Comparison of ENCODE assay signal across 28 cellular contexts in the genomic region with DNA sequence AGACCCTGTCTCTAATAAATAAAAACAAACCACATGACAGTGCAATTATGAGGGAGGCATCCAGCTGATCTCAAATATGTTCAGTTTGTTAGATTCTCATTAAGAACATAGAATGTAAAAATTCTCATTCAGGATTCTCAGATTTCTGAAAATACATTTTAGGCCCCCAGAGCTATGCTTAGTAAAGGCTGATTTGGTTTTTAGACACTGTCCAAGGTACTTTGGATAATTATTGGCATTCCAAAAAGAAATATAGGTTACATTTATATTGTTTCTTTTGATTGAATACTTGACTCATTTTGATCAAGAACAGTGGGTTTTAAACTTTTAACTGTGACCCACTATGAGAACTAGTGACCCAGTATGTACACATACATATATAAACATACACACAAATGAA.
"Had no signal": no experiment of that assay in that cellular context is flagged by ENCODE, and none has a peak within 500 bp of the region (broad histone marks: within the 10 kb centered on the region; RNA-seq: fewer than 3 reads in every experiment).

No MANE protein-coding gene starts in this region.

- H3K4me1 ChIP-seq: breast epithelium had no signal

- FAIRE-seq: astrocyte had no signal

- H3K36me3 ChIP-seq: adrenal gland, ascending aorta, brain microvascular endothelial cell, breast epithelium, cardiac muscle cell had no signal

- H3K4me3 ChIP-seq: adrenal gland, ascending aorta, body of pancreas, breast epithelium, cardiac muscle cell had no signal

- ATAC-seq: activated T-cell treated with anti-CD3 and anti-CD28 coated beads, Interleukin-2, amount 50 U/mL, for 4 hours; body of pancreas had no signal

- H3K9me3 ChIP-seq: adrenal gland, ascending aorta, body of pancreas, breast epithelium had no signal

- H3K27ac ChIP-seq: adrenal gland, ascending aorta, body of pancreas, brain microvascular endothelial cell, breast epithelium, cardiac muscle cell had no signal

- DNase-seq: activated effector memory CD4-positive, alpha-beta T cell treated with anti-CD3 and anti-CD28 coated beads, Interleukin-2, amount 50 U/mL, for 16 hours; activated effector memory CD4-positive, alpha-beta T cell treated with Interleukin-2 at 50 U/mL for 16 hours; activated gamma-delta T cell; activated gamma-delta T cell treated with Interleukin-2 at 50 U/mL for 16 hours; activated naive CD4-positive, alpha-beta T cell; activated naive CD4-positive, alpha-beta T cell treated with anti-CD3 and anti-CD28 coated beads for 36 hours; activated naive CD4-positive, alpha-beta T cell treated with anti-CD3 and anti-CD28 coated beads, Interleukin-2, amount 10 ng/mL, durations not matched to agents 7 days and 5 days; activated naive CD4-positive, alpha-beta T cell treated with anti-CD3 and anti-CD28 coated beads, Interleukin-2, amount 50 U/mL, for 16 hours; activated naive CD4-positive, alpha-beta T cell treated with Interleukin-2 at 50 U/mL for 16 hours; activated naive CD8-positive, alpha-beta T cell treated with anti-CD3 and anti-CD28 coated beads, Interleukin-2, amount 10 ng/mL, durations not matched to agents 7 days and 5 days; activated naive CD8-positive, alpha-beta T cell treated with anti-CD3 and anti-CD28 coated beads, Interleukin-2, amount 50 U/mL, for 24 hours; activated T-cell treated with anti-CD3 and anti-CD28 coated beads, Interleukin-2, amount 50 U/mL, for 24 hours; activated T-cell treated with anti-CD3 and anti-CD28 coated beads, Interleukin-2, amount 50 U/mL, for 4 hours; activated T-cell treated with anti-CD3 and anti-CD28 coated beads, Interleukin-2, amount 50 U/mL, for 48 hours; activated T-cell treated with anti-CD3 and anti-CD28 coated beads, Interleukin-2, amount 50 U/mL, for 72 hours; amniotic stem cell; amygdala; anterior cingulate cortex; aorta; body of pancreas; brain microvascular endothelial cell; central memory CD4-positive, alpha-beta T cell; cerebellar nuclear complex had no signal
